12 cellular contexts compared by ENCODE assay signal in genomic region chr10:78802866-78803265, GRCh38.
DNase-seq lines count a peak whose midpoint lies in the region; ATAC-seq and TF ChIP-seq lines count a peak whose summit lies in the region.
"Had no signal": no experiment of that assay in that cellular context is flagged by ENCODE, and none has a peak within 500 bp of the region (broad histone marks: within the 10 kb centered on the region; RNA-seq: fewer than 3 reads in every experiment).

No MANE protein-coding gene starts in this region.

- H3K9me2 ChIP-seq in SK-N-SH = no peaks in the 10 kb centered on the region

- H3K27me3 ChIP-seq in SK-N-SH (ENCODE audit: insufficient read depth) = no peaks in the 10 kb centered on the region
- H3K27me3 ChIP-seq in heart left ventricle = no peaks in the 10 kb centered on the region
- no peaks in the 10 kb centered on the region for H3K27me3 ChIP-seq in sigmoid colon
- H3K27me3 ChIP-seq in CD8-positive, alpha-beta T cell (ENCODE audit: insufficient read depth, low read length) = no peaks in the 10 kb centered on the region

- H3K9me3 ChIP-seq in SK-N-SH (no peaks in the 10 kb centered on the region), heart left ventricle (no peaks in the 10 kb centered on the region), sigmoid colon (no peaks in the 10 kb centered on the region)
- H3K9me3 ChIP-seq in CD8-positive, alpha-beta T cell (ENCODE audit: low read length) = no peaks in the 10 kb centered on the region
- H3K9me3 ChIP-seq: Caco-2 had no signal

- peaks cover 7% of the 10 kb centered on the region for H3K27me3 Mint-ChIP-seq in CD8-positive, alpha-beta T cell (ENCODE audit: low read depth)

- H3K4me1 Mint-ChIP-seq in CD8-positive, alpha-beta T cell (ENCODE audit: low read depth) = no peaks in the 10 kb centered on the region
- H3K4me1 Mint-ChIP-seq: activated CD4-positive, alpha-beta T cell treated with anti-CD3 and anti-CD28 coated beads for 36 hours; stimulated activated naive B cell treated with anti-CD40 and anti-IgM and Interleukin-4, amounts not matched to agents 10 μg/mL and 1 μg/mL and 100 μg/mL, for 72 hours had no signal

- ATAC-seq in heart left ventricle = peak in 3 of 4 donors; percentile 57 to 69 (median 63)
- ATAC-seq in CD8-positive, alpha-beta T cell = no peak
- ATAC-seq: activated CD4-positive, alpha-beta T cell treated with anti-CD3 and anti-CD28 coated beads for 36 hours; HepG2; stimulated activated naive B cell treated with anti-CD40 and anti-IgM and Interleukin-4, amounts not matched to agents 10 μg/mL and 1 μg/mL and 100 μg/mL, for 72 hours had no signal

- TF ChIP-seq CTCF in SK-N-SH (IDR thresholded peaks at IDR 0.05) (no peak), heart left ventricle (IDR thresholded peaks at IDR 0.05) (no peak), sigmoid colon (IDR thresholded peaks at IDR 0.05) (no peak)
- no peak for TF ChIP-seq CTCF in CD8-positive, alpha-beta T cell (IDR thresholded peaks at IDR 0.05)

- DNase-seq in EH (ENCODE audit: low read depth) = peak; percentile 84
- DNase-seq in SK-N-SH = peak; percentile 58
- DNase-seq in heart left ventricle = peak; percentile 56 to 82 (median 80)
- DNase-seq in sigmoid colon = peak; percentile 84
- no peak for DNase-seq in activated T-cell treated with anti-CD3 and anti-CD28 coated beads, Interleukin-2, amount 50 U/mL, for 48 hours
- DNase-seq in activated T-cell treated with anti-CD3 and anti-CD28 coated beads for 4 hours = no peak
- DNase-seq in Kasumi-1 (lab: John Stamatoyannopoulos, UW) = no peak
- DNase-seq in CD8-positive, alpha-beta T cell = no peak
- DNase-seq: activated CD4-positive, alpha-beta T cell treated with anti-CD3 and anti-CD28 coated beads for 36 hours; Caco-2; stimulated activated naive B cell treated with anti-CD40 and anti-IgM and Interleukin-4, amounts not matched to agents 10 μg/mL and 1 μg/mL and 100 μg/mL, for 72 hours had no signal

- TF ChIP-seq POLR2A in heart left ventricle (IDR thresholded peaks at IDR 0.05) (no peak), sigmoid colon (IDR thresholded peaks at IDR 0.05) (no peak)

- H3K4me1 ChIP-seq in SK-N-SH (ENCODE audit: control insufficient read depth in 1 of 2, insufficient read depth in 2 of 2, low read depth in 1 of 2, low read length in 1 of 2) (peaks cover 22 to 81% of the 10 kb centered on the region in 2 experiments), heart left ventricle (peaks cover 0 to 61% (median 43%) of the 10 kb centered on the region in 12 donors), sigmoid colon (peaks cover 0 to 61% (median 48%) of the 10 kb centered on the region in 4 donors)
- H3K4me1 ChIP-seq in CD8-positive, alpha-beta T cell (ENCODE audit: insufficient read depth, low read length) = no peaks in the 10 kb centered on the region

- H3K27ac ChIP-seq in SK-N-SH (ENCODE audit: low read depth in 2 of 2, low read length in 1 of 2) (peak overlapping the region; percentile 72 to 100), heart left ventricle (peak overlapping the region; percentile 35 to 87 (median 62)), sigmoid colon (peak overlapping the region; percentile 72 to 83 (median 80))
- H3K27ac ChIP-seq in CD8-positive, alpha-beta T cell (ENCODE audit: low read depth, low read length) = no peak overlapping the region

- intact Hi-C loops in heart left ventricle (cut with DNase I) (loop anchor here in 3 of 10 donors (10.0 kb wide), 2 partner anchors 172 to 262 kb away; partner anchors contain the start of gene ZMIZ1 (in 2 of the 3)), sigmoid colon (cut with DNase I) (loop anchor here (10.0 kb wide), 1 partner anchor 262 kb away; the partner anchor contains the start of gene ZMIZ1)
- intact Hi-C loops in CD8-positive, alpha-beta T cell (cut with DNase I, micrococcal nuclease) = no loop called here

- H3K4me3 Mint-ChIP-seq in CD8-positive, alpha-beta T cell = no peak overlapping the region
- H3K4me3 Mint-ChIP-seq: activated CD4-positive, alpha-beta T cell treated with anti-CD3 and anti-CD28 coated beads for 36 hours; stimulated activated naive B cell treated with anti-CD40 and anti-IgM and Interleukin-4, amounts not matched to agents 10 μg/mL and 1 μg/mL and 100 μg/mL, for 72 hours had no signal

- TF ChIP-seq EP300 in SK-N-SH (IDR thresholded peaks at IDR 0.05; ENCODE audit: borderline replicate concordance in 1 of 2, low read depth in 1 of 2, low read length in 1 of 2) (peak; percentile 28 to 58; a peak in 3 of 4 replicates), sigmoid colon (IDR thresholded peaks at IDR 0.05) (no peak)

- H2AFZ ChIP-seq in SK-N-SH (ENCODE audit: low read depth) = peak overlapping the region; percentile 64; the same call in 1 of the 2 replicates

- H3K36me3 Mint-ChIP-seq in CD8-positive, alpha-beta T cell = no peaks in the 10 kb centered on the region
- H3K36me3 Mint-ChIP-seq: stimulated activated naive B cell treated with anti-CD40 and anti-IgM and Interleukin-4, amounts not matched to agents 10 μg/mL and 1 μg/mL and 100 μg/mL, for 72 hours had no signal

- no peaks in the 10 kb centered on the region for H3K79me2 ChIP-seq in SK-N-SH (ENCODE audit: insufficient read depth)

- TF ChIP-seq RAD21 in SK-N-SH (IDR thresholded peaks at IDR 0.05; ENCODE audit: low read length) = no peak; the same call in 1 of the 2 replicates

- H3F3A ChIP-seq in SK-N-SH (replicated peaks; ENCODE audit: insufficient read depth) = peaks cover 17% of the 10 kb centered on the region

- POLR2A ChIA-PET in SK-N-SH (lab: Yijun Ruan, JAX) = interaction anchor here (1.1 kb wide), 1 partner anchor 57 kb away, joined by 5 read pairs; no protein-coding TSS in a partner anchor
- POLR2A ChIA-PET in CD8-positive, alpha-beta T cell (lab: Charles Lee) = no interaction called here

- H3K4me3 ChIP-seq in SK-N-SH (ENCODE audit: low read depth in 2 of 2, low read length in 1 of 2) (no peak overlapping the region), heart left ventricle (no peak overlapping the region), sigmoid colon (no peak overlapping the region)
- H3K4me3 ChIP-seq in CD8-positive, alpha-beta T cell (ENCODE audit: low read depth, low read length) = no peak overlapping the region

- H3K4me2 ChIP-seq in SK-N-SH = peak overlapping the region; percentile 55; the same call in 1 of the 2 replicates

- no peaks in the 10 kb centered on the region for H3K9me3 Mint-ChIP-seq in CD8-positive, alpha-beta T cell
- H3K9me3 Mint-ChIP-seq: stimulated activated naive B cell treated with anti-CD40 and anti-IgM and Interleukin-4, amounts not matched to agents 10 μg/mL and 1 μg/mL and 100 μg/mL, for 72 hours had no signal

- H3K27ac Mint-ChIP-seq in CD8-positive, alpha-beta T cell = no peak overlapping the region
- H3K27ac Mint-ChIP-seq: activated CD4-positive, alpha-beta T cell treated with anti-CD3 and anti-CD28 coated beads for 36 hours; stimulated activated naive B cell treated with anti-CD40 and anti-IgM and Interleukin-4, amounts not matched to agents 10 μg/mL and 1 μg/mL and 100 μg/mL, for 72 hours had no signal

- WGBS in SK-N-SH (ENCODE audit: low lambda C conversion rate) = 15% methylated on average over 10 of the region's 11 CpGs
- 53 to 68% (median 56%) methylated on average over 11 of the region's 11 CpGs for WGBS in heart left ventricle, 4 donors
- WGBS in sigmoid colon, 2 donors = 35 to 55% methylated on average over 11 of the region's 11 CpGs

- H4K20me1 ChIP-seq in SK-N-SH (ENCODE audit: insufficient read depth) = no peaks in the 10 kb centered on the region

- CTCF ChIA-PET in SK-N-SH (lab: Yijun Ruan, JAX) = interaction anchor here (0.7 to 2.0 kb wide), 3 partner anchors 10 to 57 kb away, joined by 3 to 7 read pairs (median 3); no protein-coding TSS in a partner anchor
- CTCF ChIA-PET in CD8-positive, alpha-beta T cell (lab: Charles Lee) = no interaction called here

- peak overlapping the region; percentile 22; the same call in 1 of the 2 replicates for H3K9ac ChIP-seq in SK-N-SH

- H3K36me3 ChIP-seq in SK-N-SH (replicated peaks in 1 of 2; ENCODE audit: control insufficient read depth in 1 of 2, insufficient read depth in 2 of 2, low read length in 1 of 2) (no peaks in the 10 kb centered on the region), heart left ventricle (no peaks in the 10 kb centered on the region), sigmoid colon (no peaks in the 10 kb centered on the region)
- no peaks in the 10 kb centered on the region for H3K36me3 ChIP-seq in CD8-positive, alpha-beta T cell (ENCODE audit: insufficient read depth, low read length)

TF ChIP-seq in SK-N-SH, 30 proteins besides CTCF, POLR2A, EP300 and RAD21 (continues in another document):
- TF ChIP-seq NFIC (IDR thresholded peaks at IDR 0.05; ENCODE audit: borderline replicate concordance) (peak; percentile 50; the same call in 1 of the 2 replicates), CHD2 (IDR thresholded peaks at IDR 0.05; ENCODE audit: low read length, partially characterized antibody) (peak; percentile 15), REST (IDR thresholded peaks at IDR 0.05; ENCODE audit: low read depth, low read length) (no peak)

Comparison
In these comparisons a context has a peak if more than half of its experiments do, and no peak if none do; other contexts are left out.
1. DNase-seq: peak in EH (single experiment), SK-N-SH (single experiment), heart left ventricle (5 of 5) and sigmoid colon (single experiment); none in activated T-cell treated with anti-CD3 and anti-CD28 coated beads, Interleukin-2, amount 50 U/mL, for 48 hours (0 of 2), activated T-cell treated with anti-CD3 and anti-CD28 coated beads for 4 hours (single experiment), Kasumi-1 (0 of 2) and CD8-positive, alpha-beta T cell (0 of 7).